8 cellular contexts compared by ENCODE assay signal in the genomic region with DNA sequence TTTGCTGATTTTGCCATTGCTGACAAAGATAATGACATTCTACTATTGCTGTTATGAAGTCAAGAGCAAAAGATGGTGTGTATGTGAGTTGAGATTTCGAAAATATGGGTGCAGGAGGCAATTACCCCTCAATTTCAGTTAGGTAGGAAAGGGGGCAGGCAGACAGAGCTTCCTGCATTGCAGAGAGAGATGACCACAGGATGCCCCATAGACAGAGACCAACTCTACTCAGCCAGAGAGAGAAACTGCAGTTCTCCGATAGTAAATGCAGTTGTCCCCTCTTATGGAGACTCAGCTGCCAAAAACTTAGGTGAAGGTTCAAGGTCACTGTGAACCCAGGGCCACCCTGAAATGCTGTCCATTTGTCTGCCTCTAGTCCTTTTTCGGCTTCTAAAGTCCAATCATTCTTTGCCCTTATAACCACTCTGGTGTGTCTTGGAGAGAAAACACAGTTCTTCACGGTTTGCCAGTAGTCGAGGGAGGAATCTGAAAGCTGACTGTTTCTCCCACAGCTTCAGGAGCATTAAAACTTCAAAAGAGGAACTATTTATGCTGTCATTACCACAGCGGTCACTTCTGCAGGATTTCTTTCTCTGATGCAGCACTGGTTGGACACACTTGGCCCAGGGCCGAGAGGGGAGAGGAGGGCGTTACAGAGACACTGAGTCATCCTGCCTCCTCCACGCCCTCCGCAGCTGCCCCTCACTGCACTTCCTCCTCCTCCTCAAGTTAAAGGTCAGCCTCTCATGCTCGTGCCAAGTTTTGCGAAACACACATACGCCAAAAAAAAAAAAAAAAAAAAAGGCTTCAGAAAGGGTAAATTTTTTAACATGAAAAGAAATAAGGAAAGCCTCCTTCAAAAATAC.
A peak's percentile ranks its signal among the peaks of the same experiment; 100 is the strongest.
DNase-seq lines count a peak whose midpoint lies in the region; ATAC-seq and FAIRE-seq lines count a peak whose summit lies in the region.
"Had no signal": no experiment of that assay in that cellular context is flagged by ENCODE, and none has a peak within 500 bp of the region (broad histone marks: within the 10 kb centered on the region; RNA-seq: fewer than 3 reads in every experiment).

No MANE protein-coding gene starts in this region.

- peak; percentile 81 for FAIRE-seq in GM18507 (lab: Jason Lieb, UNC)
- FAIRE-seq: frontal cortex had no signal

- no peaks in the 10 kb centered on the region for H3K9me3 Mint-ChIP-seq in activated T-cell treated with anti-CD3 and anti-CD28 coated beads, Interleukin-2, amount 50 U/mL, for 72 hours

- H3K4me3 Mint-ChIP-seq in activated T-cell treated with anti-CD3 and anti-CD28 coated beads, Interleukin-2, amount 50 U/mL, for 72 hours, result peak overlapping the region; percentile 32 to 38

- intact Hi-C loops in Right ventricle myocardium superior (cut with DNase I), result no loop called here
- intact Hi-C loops in posterior cingulate gyrus (cut with DNase I), result no loop called here

- no peak overlapping the region for H3K27ac Mint-ChIP-seq in activated T-cell treated with anti-CD3 and anti-CD28 coated beads, Interleukin-2, amount 50 U/mL, for 72 hours

- H3K36me3 Mint-ChIP-seq in activated T-cell treated with anti-CD3 and anti-CD28 coated beads, Interleukin-2, amount 50 U/mL, for 72 hours (ENCODE audit: insufficient read depth in 2 of 2), result no peaks in the 10 kb centered on the region

- H3K27me3 Mint-ChIP-seq in activated T-cell treated with anti-CD3 and anti-CD28 coated beads, Interleukin-2, amount 50 U/mL, for 72 hours (ENCODE audit: low read depth), result no peaks in the 10 kb centered on the region

- peaks cover 28% of the 10 kb centered on the region for H3K4me1 Mint-ChIP-seq in activated T-cell treated with anti-CD3 and anti-CD28 coated beads, Interleukin-2, amount 50 U/mL, for 72 hours (ENCODE audit: low read depth)

- ATAC-seq in HG02571 (IDR thresholded peaks at IDR 0.05; ENCODE audit: unreplicated experiment), result peak; percentile 94
- peak; percentile 90 to 94 for ATAC-seq in activated T-cell treated with anti-CD3 and anti-CD28 coated beads, Interleukin-2, amount 50 U/mL, for 72 hours (replicated peaks in 1 of 2)
- ATAC-seq in Right ventricle myocardium superior (ENCODE audit: poor library complexity), result peak; percentile 95

- peak; percentile 57 for DNase-seq in GM18507 (ENCODE audit: extremely low spot score, insufficient read length, low read depth)
- peak; percentile 100 for DNase-seq in MV-4-11 (lab: John Stamatoyannopoulos, UW)
- DNase-seq in activated T-cell treated with anti-CD3 and anti-CD28 coated beads, Interleukin-2, amount 50 U/mL, for 72 hours, result peak; percentile 51 to 58
- DNase-seq in Right ventricle myocardium superior, result peak; percentile 98
- peak in 9 of 10 donors; percentile 44 to 93 (median 61) for DNase-seq in posterior cingulate gyrus
- no peak for DNase-seq in NCI-H748 treated with DMSO at 0.1 percent for 48 hours (lab: John Stamatoyannopoulos, UW)
